8 cellular contexts compared by ENCODE assay signal in genomic region chrX:40794812-40795130, GRCh38. TPM values are rescaled to one million over a fixed set of nuclear protein-coding genes. Genes with fewer than 3 reads are reported as not detected.
DNase-seq lines count a peak whose midpoint lies in the region; ATAC-seq and TF ChIP-seq lines count a peak whose summit lies in the region.
"Not testable (repeated sequence)": the region's sequence is repeated elsewhere in the genome, so short reads cannot be mapped to it uniquely, and the experiment has no call there.

No MANE protein-coding gene starts in this region.

- TF ChIP-seq CTCF in Calu3 (IDR thresholded peaks at IDR 0.05; ENCODE audit: unreplicated experiment); choroid plexus epithelial cell (conservative IDR thresholded peaks at IDR 0.05; ENCODE audit: low read depth, low read length); foreskin fibroblast (IDR thresholded peaks at IDR 0.05; ENCODE audit: low read depth, low read length); nephron progenitor cell (IDR thresholded peaks at IDR 0.05): not testable (repeated sequence)

- H3K4me1 Mint-ChIP-seq in Calu3 (ENCODE audit: low read depth, unreplicated experiment); T-helper 17 cell; nephron progenitor cell; stimulated activated memory B cell treated with anti-CD40 and anti-IgM and Interleukin-4, amounts not matched to agents 10 μg/mL and 1 μg/mL and 100 μg/mL, for 72 hours: not testable (repeated sequence)

- peaks cover 26% of the 10 kb centered on the region for H3K27me3 Mint-ChIP-seq in Calu3 (ENCODE audit: unreplicated experiment)
- not testable (repeated sequence) for H3K27me3 Mint-ChIP-seq in T-helper 17 cell; nephron progenitor cell (ENCODE audit: low read depth, poor library complexity); stimulated activated memory B cell treated with anti-CD40 and anti-IgM and Interleukin-4, amounts not matched to agents 10 μg/mL and 1 μg/mL and 100 μg/mL, for 72 hours

- intact Hi-C loops in Calu3 (cut with micrococcal nuclease; ENCODE audit: unreplicated experiment): loop anchor here (2.0 to 5.0 kb wide), 2 partner anchors 57 to 144 kb away; partner anchors contain the start of gene MED14

- H3K27ac Mint-ChIP-seq in Calu3 (ENCODE audit: unreplicated experiment) (peak overlapping the region; percentile 87), T-helper 17 cell (peak overlapping the region; percentile 88), nephron progenitor cell (peak overlapping the region; percentile 72)
- H3K27ac Mint-ChIP-seq in stimulated activated memory B cell treated with anti-CD40 and anti-IgM and Interleukin-4, amounts not matched to agents 10 μg/mL and 1 μg/mL and 100 μg/mL, for 72 hours: peak overlapping the region; percentile 58

- CTCF ChIA-PET in Calu3 (lab: Charles Lee): interaction anchor here (1.4 to 1.6 kb wide), 3 partner anchors 10 to 143 kb away, joined by 4 to 15 read pairs (median 5); no protein-coding TSS in a partner anchor

- not testable (repeated sequence) for H3K4me3 ChIP-seq in choroid plexus epithelial cell (ENCODE audit: low read depth, low read length); foreskin fibroblast (ENCODE audit: low read depth in 1 of 2, low read length in 2 of 2)

- not testable (repeated sequence) for DNase-seq in Calu3, T-helper 17 cell, nephron progenitor cell
- DNase-seq in HT1080 (ENCODE audit: low read depth) (peak; percentile 50), NCI-H2171 (lab: John Stamatoyannopoulos, UW) (peak; percentile 14), choroid plexus epithelial cell (ENCODE audit: low read depth) (peak; percentile 31), foreskin fibroblast (peak; percentile 14 to 45)

- ATAC-seq in T-helper 17 cell; stimulated activated memory B cell treated with anti-CD40 and anti-IgM and Interleukin-4, amounts not matched to agents 10 μg/mL and 1 μg/mL and 100 μg/mL, for 72 hours: not testable (repeated sequence)

- BruUV-seq in Calu3 (replicated peaks; lab: Mats Ljungman, UMichigan): not testable (repeated sequence)

- peak overlapping the region; percentile 62 for H3K4me3 Mint-ChIP-seq in Calu3 (ENCODE audit: low read depth, unreplicated experiment)
- H3K4me3 Mint-ChIP-seq in T-helper 17 cell; nephron progenitor cell; stimulated activated memory B cell treated with anti-CD40 and anti-IgM and Interleukin-4, amounts not matched to agents 10 μg/mL and 1 μg/mL and 100 μg/mL, for 72 hours: not testable (repeated sequence)

- H3K9me3 ChIP-seq in T-helper 17 cell (ENCODE audit: control insufficient read depth, low read length, poor library complexity, severe bottlenecking): not testable (repeated sequence)

- not testable (repeated sequence) for H3K36me3 Mint-ChIP-seq in Calu3 (ENCODE audit: insufficient read depth, unreplicated experiment); T-helper 17 cell (ENCODE audit: low read depth); nephron progenitor cell (ENCODE audit: low read depth); stimulated activated memory B cell treated with anti-CD40 and anti-IgM and Interleukin-4, amounts not matched to agents 10 μg/mL and 1 μg/mL and 100 μg/mL, for 72 hours

- not testable (repeated sequence) for H3K9me3 Mint-ChIP-seq in Calu3 (ENCODE audit: low read depth, unreplicated experiment); stimulated activated memory B cell treated with anti-CD40 and anti-IgM and Interleukin-4, amounts not matched to agents 10 μg/mL and 1 μg/mL and 100 μg/mL, for 72 hours
- H3K9me3 Mint-ChIP-seq in nephron progenitor cell: peaks cover 70% of the 10 kb centered on the region

RNA-seq across cellular contexts. Expression of gene MED14, which starts 59.4 kb away (rescaled TPM):
- 53.1 and 57.4 TPM in 2 replicates for total RNA-seq in Calu3 (2022)
- 13.3 and 29.8 TPM in 2 replicates for total RNA-seq in HT1080 (2014; rRNA removed; shearing (Covaris generic))
- polyA plus RNA-seq in HT1080 (2015; cell fraction: cytosol; rRNA removed): 30.2 and 41.2 TPM in 2 replicates
- 73.6 and 89.9 TPM in 2 replicates for polyA plus RNA-seq in HT1080 (2015; cell fraction: nucleus; rRNA removed)
- total RNA-seq in T-helper 17 cell: 10 to 100 TPM; 47.5 to 49.9 TPM
